In genomic region chr4:81594495-81595169, GRCh38 we compare ENCODE assay signal across 30 cellular contexts.
DNase-seq lines count a peak whose midpoint lies in the region; ATAC-seq, FAIRE-seq and TF ChIP-seq lines count a peak whose summit lies in the region.
"Had no signal": no experiment of that assay in that cellular context is flagged by ENCODE, and none has a peak within 500 bp of the region (broad histone marks: within the 10 kb centered on the region; RNA-seq: fewer than 3 reads in every experiment).

No MANE protein-coding gene starts in this region.

- H3K27ac ChIP-seq in parathyroid adenoma (no peak overlapping the region), dorsolateral prefrontal cortex (no peak overlapping the region)
- H3K27ac ChIP-seq: breast epithelium, gastrocnemius medialis, PC-9, upper lobe of right lung had no signal

- intact Hi-C loops in activated T-helper 1 cell treated with anti-CD3 and anti-CD28 coated beads, Interleukin-12 subunit alpha, Interleukin-12 subunit beta, Interleukin-2, Interleukin-4 antibody, amounts not matched to agents 30 ng/mL and 10 ng/mL and 1 ng/mL, durations not matched to agents 14 hours and 24 hours and 36 hours (cut with micrococcal nuclease): no loop called here
- intact Hi-C loops in dorsolateral prefrontal cortex (cut with DNase I): no loop called here

- H3K4me1 ChIP-seq in parathyroid adenoma: peaks cover 3% of the 10 kb centered on the region
- H3K4me1 ChIP-seq: breast epithelium had no signal

- H3K27ac Mint-ChIP-seq in WTC11: no peak overlapping the region
- H3K27ac Mint-ChIP-seq in activated T-helper 1 cell treated with anti-CD3 and anti-CD28 coated beads, Interleukin-12 subunit alpha, Interleukin-12 subunit beta, Interleukin-2, Interleukin-4 antibody, amounts not matched to agents 30 ng/mL and 10 ng/mL and 1 ng/mL, durations not matched to agents 14 hours and 24 hours and 36 hours: no peak overlapping the region
- H3K27ac Mint-ChIP-seq: activated naive CD8-positive, alpha-beta T cell treated with anti-CD3 and anti-CD28 coated beads for 36 hours; CD4-positive, alpha-beta T cell; nephron progenitor cell had no signal

- CTCF ChIA-PET in WTC11 (lab: Charles Lee): no interaction called here

- peak; percentile 21 for FAIRE-seq in D721Med (lab: Jason Lieb, UNC)
- no peak for FAIRE-seq in HTR-8/SVneo (lab: Jason Lieb, UNC)
- FAIRE-seq: A204.1, endothelial cell of umbilical vein, H1, K562 had no signal

- TF ChIP-seq CTCF in D721Med (IDR thresholded peaks at IDR 0.05; ENCODE audit: insufficient read depth, missing control alignments): no peak
- no peak for TF ChIP-seq CTCF in WTC11 (IDR thresholded peaks at IDR 0.05)
- no peak for TF ChIP-seq CTCF in parathyroid adenoma (IDR thresholded peaks at IDR 0.05)
- TF ChIP-seq CTCF in dorsolateral prefrontal cortex (IDR thresholded peaks at IDR 0.05 in 54 of 56, conservative IDR thresholded peaks at IDR 0.05 in 2 of 56; ENCODE audit: low read depth in 1 of 56, partially characterized antibody in 56 of 56): no peak

- H2AFZ ChIP-seq in parathyroid adenoma: peak overlapping the region; percentile 38
- H2AFZ ChIP-seq: PC-9 had no signal

- H3K79me2 ChIP-seq in parathyroid adenoma: no peaks in the 10 kb centered on the region

- peaks cover 4% of the 10 kb centered on the region for H3K4me1 Mint-ChIP-seq in WTC11
- H3K4me1 Mint-ChIP-seq in activated T-helper 1 cell treated with anti-CD3 and anti-CD28 coated beads, Interleukin-12 subunit alpha, Interleukin-12 subunit beta, Interleukin-2, Interleukin-4 antibody, amounts not matched to agents 30 ng/mL and 10 ng/mL and 1 ng/mL, durations not matched to agents 14 hours and 24 hours and 36 hours (ENCODE audit: low read depth): peaks cover 5% of the 10 kb centered on the region

- H3K27me3 Mint-ChIP-seq in WTC11 (ENCODE audit: low read depth): no peaks in the 10 kb centered on the region; the same call in 1 of the 2 replicates
- peaks cover 2% of the 10 kb centered on the region for H3K27me3 Mint-ChIP-seq in activated T-helper 1 cell treated with anti-CD3 and anti-CD28 coated beads, Interleukin-12 subunit alpha, Interleukin-12 subunit beta, Interleukin-2, Interleukin-4 antibody, amounts not matched to agents 30 ng/mL and 10 ng/mL and 1 ng/mL, durations not matched to agents 14 hours and 24 hours and 36 hours (ENCODE audit: insufficient read depth)
- H3K27me3 Mint-ChIP-seq: activated naive CD8-positive, alpha-beta T cell treated with anti-CD3 and anti-CD28 coated beads for 36 hours; CD4-positive, alpha-beta T cell had no signal

- no peak for DNase-seq in D721Med (ENCODE audit: insufficient read length, low spot score)
- peak; percentile 8 for DNase-seq in NCI-H748 treated with DMSO at 0.1 percent for 48 hours (lab: John Stamatoyannopoulos, UW)
- no peak for DNase-seq in WTC11 (ENCODE audit: low spot score)
- no peak for DNase-seq in HTR-8/SVneo (ENCODE audit: insufficient read length, low spot score)
- no peak for DNase-seq in activated T-helper 1 cell treated with anti-CD3 and anti-CD28 coated beads, Interleukin-12 subunit alpha, Interleukin-12 subunit beta, Interleukin-2, Interleukin-4 antibody, amounts not matched to agents 30 ng/mL and 10 ng/mL and 1 ng/mL, durations not matched to agents 14 hours and 24 hours and 36 hours (ENCODE audit: low spot score)
- DNase-seq in dorsolateral prefrontal cortex: no peak
- DNase-seq: activated CD4-positive, alpha-beta T cell treated with anti-CD3 and anti-CD28 coated beads for 4 hours; activated effector memory CD4-positive, alpha-beta T cell treated with Interleukin-2 at 50 U/mL for 16 hours; activated naive CD8-positive, alpha-beta T cell treated with anti-CD3 and anti-CD28 coated beads for 36 hours; anterior cingulate cortex; CD4-positive, alpha-beta T cell; gastrocnemius medialis; MG63; NCI-H1105 treated with DMSO at 0.1 percent for 48 hours; NCI-H2081; NCI-H2227 treated with DMSO at 0.1 percent for 48 hours; NCI-H82; nephron progenitor cell; PC-9; stimulated activated naive CD4-positive, alpha-beta T cell treated with Interleukin-2 at 50 U/mL for 16 hours; T-helper 2 cell; upper lobe of right lung had no signal

- ATAC-seq in WTC11: no peak
- no peak for ATAC-seq in HG02571 (IDR thresholded peaks at IDR 0.05; ENCODE audit: unreplicated experiment)
- ATAC-seq: gastrocnemius medialis, K562, Right ventricle myocardium inferior, upper lobe of right lung had no signal

- POLR2A ChIA-PET in WTC11 (lab: Charles Lee): no interaction called here

- H3K4me3 ChIP-seq in parathyroid adenoma (ENCODE audit: low read depth, low read length) (no peak overlapping the region), dorsolateral prefrontal cortex (no peak overlapping the region)
- H3K4me3 ChIP-seq: breast epithelium, gastrocnemius medialis, K562, MG63, PC-9, upper lobe of right lung had no signal

- no peak overlapping the region for H3K9ac ChIP-seq in parathyroid adenoma

- peaks cover 16% of the 10 kb centered on the region; the same call in 1 of the 2 replicates for H3K9me3 Mint-ChIP-seq in WTC11
- no peaks in the 10 kb centered on the region for H3K9me3 Mint-ChIP-seq in activated T-helper 1 cell treated with anti-CD3 and anti-CD28 coated beads, Interleukin-12 subunit alpha, Interleukin-12 subunit beta, Interleukin-2, Interleukin-4 antibody, amounts not matched to agents 30 ng/mL and 10 ng/mL and 1 ng/mL, durations not matched to agents 14 hours and 24 hours and 36 hours
- H3K9me3 Mint-ChIP-seq: activated naive CD8-positive, alpha-beta T cell treated with anti-CD3 and anti-CD28 coated beads for 36 hours; CD4-positive, alpha-beta T cell had no signal

- H3K9me3 ChIP-seq in parathyroid adenoma (ENCODE audit: control insufficient read depth, low read length): no peaks in the 10 kb centered on the region
- H3K9me3 ChIP-seq: breast epithelium, gastrocnemius medialis, MG63, upper lobe of right lung had no signal

- H3K4me3 Mint-ChIP-seq in WTC11: no peak overlapping the region
- H3K4me3 Mint-ChIP-seq in activated T-helper 1 cell treated with anti-CD3 and anti-CD28 coated beads, Interleukin-12 subunit alpha, Interleukin-12 subunit beta, Interleukin-2, Interleukin-4 antibody, amounts not matched to agents 30 ng/mL and 10 ng/mL and 1 ng/mL, durations not matched to agents 14 hours and 24 hours and 36 hours: no peak overlapping the region
- H3K4me3 Mint-ChIP-seq: activated naive CD8-positive, alpha-beta T cell treated with anti-CD3 and anti-CD28 coated beads for 36 hours; CD4-positive, alpha-beta T cell; nephron progenitor cell had no signal

- H3K27me3 ChIP-seq in parathyroid adenoma (ENCODE audit: control insufficient read depth, insufficient read depth, low read length): no peaks in the 10 kb centered on the region
- no peaks in the 10 kb centered on the region for H3K27me3 ChIP-seq in dorsolateral prefrontal cortex
- H3K27me3 ChIP-seq: breast epithelium, gastrocnemius medialis, MG63, upper lobe of right lung had no signal

- H3K4me2 ChIP-seq in parathyroid adenoma (ENCODE audit: low read length): no peak overlapping the region
- H3K4me2 ChIP-seq: PC-9 had no signal

- no peaks in the 10 kb centered on the region; the same call in 1 of the 2 replicates for H3K36me3 Mint-ChIP-seq in WTC11
- H3K36me3 Mint-ChIP-seq in activated T-helper 1 cell treated with anti-CD3 and anti-CD28 coated beads, Interleukin-12 subunit alpha, Interleukin-12 subunit beta, Interleukin-2, Interleukin-4 antibody, amounts not matched to agents 30 ng/mL and 10 ng/mL and 1 ng/mL, durations not matched to agents 14 hours and 24 hours and 36 hours (ENCODE audit: low read depth): no peaks in the 10 kb centered on the region
- H3K36me3 Mint-ChIP-seq: activated naive CD8-positive, alpha-beta T cell treated with anti-CD3 and anti-CD28 coated beads for 36 hours had no signal

- no peaks in the 10 kb centered on the region for H3K36me3 ChIP-seq in parathyroid adenoma (ENCODE audit: control insufficient read depth, insufficient read depth, low read length)
- H3K36me3 ChIP-seq: breast epithelium, gastrocnemius medialis, MG63, upper lobe of right lung had no signal

TF ChIP-seq in WTC11, 78 proteins besides CTCF, POLR2A, EP300 and RAD21:
- TF ChIP-seq ZNF263 (CRISPR knock-in tag; IDR thresholded peaks at IDR 0.05; ENCODE audit: low read depth): no peak
- TF ChIP-seq, protein P1, sequence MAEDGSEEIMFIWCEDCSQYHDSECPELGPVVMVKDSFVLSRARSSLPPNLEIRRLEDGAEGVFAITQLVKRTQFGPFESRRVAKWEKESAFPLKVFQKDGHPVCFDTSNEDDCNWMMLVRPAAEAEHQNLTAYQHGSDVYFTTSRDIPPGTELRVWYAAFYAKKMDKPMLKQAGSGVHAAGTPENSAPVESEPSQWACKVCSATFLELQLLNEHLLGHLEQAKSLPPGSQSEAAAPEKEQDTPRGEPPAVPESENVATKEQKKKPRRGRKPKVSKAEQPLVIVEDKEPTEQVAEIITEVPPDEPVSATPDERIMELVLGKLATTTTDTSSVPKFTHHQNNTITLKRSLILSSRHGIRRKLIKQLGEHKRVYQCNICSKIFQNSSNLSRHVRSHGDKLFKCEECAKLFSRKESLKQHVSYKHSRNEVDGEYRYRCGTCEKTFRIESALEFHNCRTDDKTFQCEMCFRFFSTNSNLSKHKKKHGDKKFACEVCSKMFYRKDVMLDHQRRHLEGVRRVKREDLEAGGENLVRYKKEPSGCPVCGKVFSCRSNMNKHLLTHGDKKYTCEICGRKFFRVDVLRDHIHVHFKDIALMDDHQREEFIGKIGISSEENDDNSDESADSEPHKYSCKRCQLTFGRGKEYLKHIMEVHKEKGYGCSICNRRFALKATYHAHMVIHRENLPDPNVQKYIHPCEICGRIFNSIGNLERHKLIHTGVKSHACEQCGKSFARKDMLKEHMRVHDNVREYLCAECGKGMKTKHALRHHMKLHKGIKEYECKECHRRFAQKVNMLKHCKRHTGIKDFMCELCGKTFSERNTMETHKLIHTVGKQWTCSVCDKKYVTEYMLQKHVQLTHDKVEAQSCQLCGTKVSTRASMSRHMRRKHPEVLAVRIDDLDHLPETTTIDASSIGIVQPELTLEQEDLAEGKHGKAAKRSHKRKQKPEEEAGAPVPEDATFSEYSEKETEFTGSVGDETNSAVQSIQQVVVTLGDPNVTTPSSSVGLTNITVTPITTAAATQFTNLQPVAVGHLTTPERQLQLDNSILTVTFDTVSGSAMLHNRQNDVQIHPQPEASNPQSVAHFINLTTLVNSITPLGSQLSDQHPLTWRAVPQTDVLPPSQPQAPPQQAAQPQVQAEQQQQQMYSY (CRISPR knock-in tag; IDR thresholded peaks at IDR 0.05): 0 out of 2 replicates have a peak, but pooled peaks have one; percentile 49
